9 cellular contexts compared by ENCODE assay signal in the genomic region with DNA sequence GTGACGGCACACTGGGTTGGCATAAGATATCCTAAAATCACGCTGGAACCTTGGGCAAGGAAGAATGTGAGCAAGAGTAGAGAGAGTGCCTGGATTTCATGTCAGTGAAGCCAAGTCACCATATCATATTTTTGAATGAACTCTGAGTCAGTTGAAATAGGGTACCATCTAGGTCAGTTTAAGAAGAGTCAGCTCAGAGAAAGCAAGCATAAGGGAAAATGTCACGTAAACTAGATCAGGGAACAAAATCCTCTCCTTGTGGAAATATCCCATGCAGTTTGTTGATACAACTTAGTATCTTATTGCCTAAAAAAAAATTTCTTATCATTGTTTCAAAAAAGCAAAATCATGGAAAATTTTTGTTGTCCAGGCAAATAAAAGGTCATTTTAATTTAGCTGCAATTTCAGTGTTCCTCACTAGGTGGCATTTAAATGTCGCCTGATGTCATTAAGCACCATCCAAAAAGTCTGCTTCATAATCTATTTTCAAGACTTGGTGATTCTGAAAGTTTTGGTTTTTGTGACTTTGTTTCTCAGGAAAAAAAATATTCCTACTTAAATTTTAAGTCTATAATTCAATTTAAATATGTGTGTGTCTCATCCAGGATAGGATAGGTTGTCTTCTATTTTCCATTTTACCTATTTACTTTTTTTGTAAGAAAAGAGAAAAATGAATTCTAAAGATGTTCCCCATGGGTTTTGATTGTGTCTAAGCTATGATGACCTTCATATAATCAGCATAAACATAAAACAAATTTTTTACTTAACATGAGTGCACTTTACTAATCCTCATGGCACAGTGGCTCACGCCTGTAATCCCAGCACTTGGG. TPM values are rescaled to one million over a fixed set of nuclear protein-coding genes. Genes with fewer than 3 reads are reported as not detected.
DNase-seq lines count a peak whose midpoint lies in the region; ATAC-seq and TF ChIP-seq lines count a peak whose summit lies in the region.
"Had no signal": no experiment of that assay in that cellular context is flagged by ENCODE, and none has a peak within 500 bp of the region (broad histone marks: within the 10 kb centered on the region; RNA-seq: fewer than 3 reads in every experiment).

No MANE protein-coding gene starts in this region.

- no peaks in the 10 kb centered on the region for H3K4me1 ChIP-seq in Peyer's patch
- H3K4me1 ChIP-seq: BLaER1 had no signal

- H3K27me3 ChIP-seq in Peyer's patch (no peaks in the 10 kb centered on the region), dorsolateral prefrontal cortex (no peaks in the 10 kb centered on the region)
- H3K27me3 ChIP-seq: BLaER1 had no signal

- no peak overlapping the region for H3K27ac ChIP-seq in Peyer's patch
- peak overlapping the region in 5 of 59 donors; percentile 6 to 37 (median 33) for H3K27ac ChIP-seq in dorsolateral prefrontal cortex
- H3K27ac ChIP-seq: BLaER1 had no signal

- peak; percentile 54 for DNase-seq in DMS 273 (lab: John Stamatoyannopoulos, UW; ENCODE audit: unreplicated experiment)
- no peak for DNase-seq in DMS 273 treated with DMSO at 0.1 percent for 48 hours (lab: John Stamatoyannopoulos, UW)
- no peak for DNase-seq in Peyer's patch
- DNase-seq in dorsolateral prefrontal cortex: no peak
- DNase-seq in myocyte (ENCODE audit: low read depth): peak; percentile 0
- no peak for DNase-seq in GM19238 (ENCODE audit: insufficient read length, low spot score)

- no peak for TF ChIP-seq POLR2A in Peyer's patch (IDR thresholded peaks at IDR 0.05)

- no peaks in the 10 kb centered on the region for H3K36me3 ChIP-seq in Peyer's patch
- H3K36me3 ChIP-seq: BLaER1 had no signal

- intact Hi-C loops in dorsolateral prefrontal cortex (cut with DNase I): loop anchor here (2.0 to 5.0 kb wide), 2 partner anchors 145 to 148 kb away; no protein-coding TSS in a partner anchor

- peak; percentile 59 for ATAC-seq in HG03175 (IDR thresholded peaks at IDR 0.05; ENCODE audit: unreplicated experiment)
- no peak for ATAC-seq in GM18517 (IDR thresholded peaks at IDR 0.05; ENCODE audit: unreplicated experiment)

- no peaks in the 10 kb centered on the region for H3K9me3 ChIP-seq in Peyer's patch

- TF ChIP-seq CTCF in Peyer's patch (IDR thresholded peaks at IDR 0.05) (peak; percentile 37 to 91 (median 82)), dorsolateral prefrontal cortex (IDR thresholded peaks at IDR 0.05 in 54 of 56, conservative IDR thresholded peaks at IDR 0.05 in 2 of 56; ENCODE audit: low read depth in 1 of 56, partially characterized antibody in 56 of 56) (peak; percentile 60 to 95 (median 81))

- H3K4me3 ChIP-seq in Peyer's patch (no peak overlapping the region), dorsolateral prefrontal cortex (no peak overlapping the region)
- H3K4me3 ChIP-seq: BLaER1 had no signal

RNA-seq across cellular contexts. Expression of a gene that starts 19.6 kb away (rescaled TPM):
- total RNA-seq in Peyer's patch: 1 to 10 TPM; 1.2 to 5.8 (median 2.2) TPM
- 10 to 100 TPM in 27 of 120 experiments, 1 to 10 TPM in 93; 2.4 to 51.2 (median 7.7) TPM for total RNA-seq in dorsolateral prefrontal cortex
- total RNA-seq in myocyte: not detected in 2 replicates
- polyA plus RNA-seq in myocyte (2012): not detected

RNA-seq across cellular contexts. Expression of a gene that starts 20.1 kb away (rescaled TPM):
- total RNA-seq in Peyer's patch: 10 to 100 TPM in 3 of 4 donors, 1 to 10 TPM in 1; 9.1 to 16.5 (median 13.9) TPM
- total RNA-seq in dorsolateral prefrontal cortex: 100 to 1,000 TPM in 23 of 120 experiments, 10 to 100 TPM in 97; 49.5 to 144 (median 83.6) TPM
- total RNA-seq in myocyte: 0.35 TPM in 1 of 2 replicates, not detected in the other
- polyA plus RNA-seq in myocyte (2012): not detected

RNA-seq across cellular contexts. Expression of a gene that starts 31.4 kb away (rescaled TPM):
- total RNA-seq in Peyer's patch: 10 to 100 TPM in 3 of 4 donors, 1 to 10 TPM in 1; 7.4 to 13.2 (median 11.4) TPM
- total RNA-seq in dorsolateral prefrontal cortex: 10 to 100 TPM in 73 of 120 experiments, 1 to 10 TPM in 47; 4.9 to 45.8 (median 10.7) TPM
- total RNA-seq in myocyte: 0.51 and 0.57 TPM in 2 replicates
- polyA plus RNA-seq in myocyte (2012): not detected

Comparison
In these comparisons a context has a peak if more than half of its experiments do, and no peak if none do; other contexts are left out.
1. DNase-seq: peak in DMS 273 (single experiment) and myocyte (single experiment); none in DMS 273 treated with DMSO at 0.1 percent for 48 hours (single experiment), Peyer's patch (0 of 3), dorsolateral prefrontal cortex (0 of 10) and GM19238 (single experiment).